Comparison of ENCODE assay signal across 12 cellular contexts in the genomic region with DNA sequence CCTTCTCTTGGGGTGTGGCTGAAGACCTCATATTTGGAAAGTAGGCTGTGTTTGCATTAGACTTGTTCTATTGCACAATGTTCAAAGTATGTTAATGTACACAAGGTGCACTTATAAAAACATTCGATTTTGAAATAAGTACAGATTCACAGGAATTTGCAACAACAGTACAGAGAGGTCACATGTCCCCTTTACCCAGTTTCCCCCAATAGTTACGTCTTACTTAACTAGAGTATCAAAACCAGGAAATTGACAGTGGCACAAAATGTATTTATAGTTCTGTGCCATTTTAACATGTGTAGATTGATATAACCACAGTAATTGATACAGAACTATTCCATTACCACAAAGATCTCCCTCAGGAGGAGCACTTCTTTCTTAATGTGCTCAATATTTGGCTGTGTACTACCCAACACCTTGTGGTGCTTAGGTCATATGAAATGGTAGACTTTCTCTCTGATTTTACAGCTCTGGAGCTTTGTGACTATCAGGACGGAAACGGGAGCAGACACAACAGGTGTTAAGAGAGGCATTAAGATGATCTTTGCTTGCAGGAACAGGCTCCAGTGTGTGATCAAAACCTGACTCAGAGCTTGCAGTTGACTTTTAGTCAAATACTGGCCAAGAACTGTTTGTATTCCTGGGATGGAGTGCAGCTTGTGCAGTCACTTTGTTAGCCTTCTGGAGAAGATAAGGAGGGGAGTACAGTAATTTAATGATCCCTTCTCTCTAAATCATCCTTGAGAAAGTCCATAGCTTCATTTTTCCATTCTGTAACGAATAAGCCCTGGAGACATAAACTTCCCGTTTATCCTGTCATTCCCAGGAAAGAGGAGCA. TPM values are rescaled to one million over a fixed set of nuclear protein-coding genes. Genes with fewer than 3 reads are reported as not detected.
DNase-seq lines count a peak whose midpoint lies in the region; ATAC-seq and TF ChIP-seq lines count a peak whose summit lies in the region.
"Had no signal": no experiment of that assay in that cellular context is flagged by ENCODE, and none has a peak within 500 bp of the region (broad histone marks: within the 10 kb centered on the region; RNA-seq: fewer than 3 reads in every experiment).

No MANE protein-coding gene starts in this region.

- H3K4me3 ChIP-seq in naive thymus-derived CD4-positive, alpha-beta T cell (ENCODE audit: low read length), result no peak overlapping the region
- H3K4me3 ChIP-seq: ovary had no signal

- in situ Hi-C loops in GM13976 (cut with MboI; ENCODE audit: low sequenced_read_pairs, unreplicated experiment), result loop anchor here (10.0 kb wide), 1 partner anchor 48 kb away; no protein-coding TSS in a partner anchor

- peak overlapping the region in 1 of 10 donors; percentile 22 for H3K4me3 Mint-ChIP-seq in naive thymus-derived CD4-positive, alpha-beta T cell

- peaks cover 0 to 5% (median 0%) of the 10 kb centered on the region in 3 experiments for H3K36me3 ChIP-seq in naive thymus-derived CD4-positive, alpha-beta T cell (ENCODE audit: control insufficient read depth in 2 of 3, insufficient read depth in 3 of 3, low read length in 3 of 3)
- H3K36me3 ChIP-seq: ovary had no signal

- H3K9me3 ChIP-seq in naive thymus-derived CD4-positive, alpha-beta T cell (ENCODE audit: control insufficient read depth in 2 of 3, low read length in 3 of 3), result no peaks in the 10 kb centered on the region
- H3K9me3 ChIP-seq: ovary had no signal

- intact Hi-C loops in naive thymus-derived CD4-positive, alpha-beta T cell (cut with micrococcal nuclease), result loop anchor here in 1 of 2 donors (5.0 kb wide), 3 partner anchors 170 to 895 kb away; partner anchors contain the start of genes FBXW2 and RAB14

- H3K9me3 Mint-ChIP-seq in naive thymus-derived CD4-positive, alpha-beta T cell, result peaks cover 0 to 5% (median 0%) of the 10 kb centered on the region in 11 donors

- peak overlapping the region; percentile 35 for H3K27ac ChIP-seq in cingulate gyrus (ENCODE audit: low read depth, low read length)
- H3K27ac ChIP-seq in naive thymus-derived CD4-positive, alpha-beta T cell (ENCODE audit: low read depth, low read length), result no peak overlapping the region
- H3K27ac ChIP-seq: VCaP had no signal

- H3K27me3 ChIP-seq in naive thymus-derived CD4-positive, alpha-beta T cell (ENCODE audit: control insufficient read depth in 2 of 2, insufficient read depth in 2 of 2, low read length in 2 of 2), result no peaks in the 10 kb centered on the region
- H3K27me3 ChIP-seq: ovary had no signal

- peaks cover 0 to under 1% (median 0%) of the 10 kb centered on the region in 5 donors for H3K27me3 Mint-ChIP-seq in naive thymus-derived CD4-positive, alpha-beta T cell

- TF ChIP-seq RAD21 in Ishikawa (IDR thresholded peaks at IDR 0.05; ENCODE audit: low read depth), result no peak

- peaks cover under 1 to 16% (median 2%) of the 10 kb centered on the region in 5 donors for H3K36me3 Mint-ChIP-seq in naive thymus-derived CD4-positive, alpha-beta T cell

- no peak for TF ChIP-seq EP300 in Ishikawa (IDR thresholded peaks at IDR 0.05; ENCODE audit: borderline replicate concordance)

- peak overlapping the region in 6 of 9 donors; percentile 33 to 98 (median 72) for H3K27ac Mint-ChIP-seq in naive thymus-derived CD4-positive, alpha-beta T cell

- CTCF ChIA-PET in naive thymus-derived CD4-positive, alpha-beta T cell (lab: Charles Lee), result interaction anchor here (1.1 to 3.0 kb wide), 3 partner anchors 26 to 55 kb away, joined by 3 to 15 read pairs (median 4); no protein-coding TSS in a partner anchor

- peaks cover 18 to 41% (median 32%) of the 10 kb centered on the region in 7 donors for H3K4me1 Mint-ChIP-seq in naive thymus-derived CD4-positive, alpha-beta T cell

- POLR2A ChIA-PET in naive thymus-derived CD4-positive, alpha-beta T cell (lab: Charles Lee), result no interaction called here

- ATAC-seq in naive thymus-derived CD4-positive, alpha-beta T cell, result no peak
- no peak for ATAC-seq in GM18870 (IDR thresholded peaks at IDR 0.05; ENCODE audit: unreplicated experiment)

- peaks cover 0 to 17% of the 10 kb centered on the region in 2 donors for H3K4me1 ChIP-seq in naive thymus-derived CD4-positive, alpha-beta T cell (ENCODE audit: control insufficient read depth in 2 of 2, insufficient read depth in 2 of 2, low read length in 2 of 2)

- TF ChIP-seq CTCF in AG09319 (IDR thresholded peaks at IDR 0.05; ENCODE audit: low read depth, low read length), result no peak
- no peak for TF ChIP-seq CTCF in GM13976 (IDR thresholded peaks at IDR 0.05; ENCODE audit: borderline replicate concordance, control extremely low read depth, extremely low read depth, insufficient read depth, missing control alignments)

- DNase-seq in AG09319 (ENCODE audit: extremely low read depth, low read depth) (peak; percentile 57), GM13976 (ENCODE audit: low spot score) (no peak), anterior cingulate cortex (lab: John Stamatoyannopoulos, UW) (no peak), T-helper 1 cell (no peak)
- no peak for DNase-seq in naive thymus-derived CD4-positive, alpha-beta T cell
- DNase-seq: effector CD4-positive, alpha-beta T cell; H7 had no signal

TF ChIP-seq in Ishikawa, 13 proteins besides CTCF, POLR2A, EP300 and RAD21:
- TF ChIP-seq USF1 (IDR thresholded peaks at IDR 0.05), result no peak
- TF ChIP-seq CEBPB (IDR thresholded peaks at IDR 0.05), result 0 out of 2 replicates have a peak, but pooled peaks have one; percentile 18

RNA-seq across cellular contexts. Expression of gene STOM, which starts 2.7 kb away (rescaled TPM):
- total RNA-seq in naive thymus-derived CD4-positive, alpha-beta T cell, result 10 to 100 TPM in 4 of 5 experiments, 1 to 10 TPM in 1; 8.8 to 59.8 (median 16.1) TPM
- 10 to 100 TPM; 13.0 to 13.3 TPM for polyA plus RNA-seq in naive thymus-derived CD4-positive, alpha-beta T cell
